ENCODE assay signal across 1 cellular context in genomic region chr12:56359851-56360767, GRCh38.
TF ChIP-seq lines count a peak whose summit lies in the region.

Gene STAT2 (minus strand): TSS chr12:56360107. CDS start chr12:56356571, 3,536 bp downstream.

TF ChIP-seq in K562, 482 proteins besides CTCF, POLR2A, EP300 and RAD21 (continued from another document and continues in another):
- TF ChIP-seq ZBTB40 (IDR thresholded peaks at IDR 0.05) (peak; percentile 78), ZBTB40 (CRISPR knock-in tag; IDR thresholded peaks at IDR 0.05) (no peak), NCOR1 (IDR thresholded peaks at IDR 0.05) (no peak), PHB (CRISPR knock-in tag; IDR thresholded peaks at IDR 0.05) (no peak), RERE (CRISPR knock-in tag; IDR thresholded peaks at IDR 0.05; ENCODE audit: borderline replicate concordance) (no peak), LCOR (CRISPR knock-in tag; IDR thresholded peaks at IDR 0.05) (peak; percentile 75; the same call in 1 of the 2 replicates), ZNF699 (CRISPR knock-in tag; IDR thresholded peaks at IDR 0.05; ENCODE audit: insufficient replicate concordance) (no peak), REST (CRISPR knock-in tag; IDR thresholded peaks at IDR 0.05; ENCODE audit: low read depth) (no peak), SUPT5H (IDR thresholded peaks at IDR 0.05) (peak; percentile 75), ARNT (IDR thresholded peaks at IDR 0.05) (no peak), SRF (CRISPR knock-in tag; IDR thresholded peaks at IDR 0.05) (0 out of 4 replicates have a peak, but pooled peaks of 1 of the 2 experiments have one; percentile 57), ZNF518B (CRISPR knock-in tag; IDR thresholded peaks at IDR 0.05) (no peak), TRIM25 (IDR thresholded peaks at IDR 0.05; ENCODE audit: borderline replicate concordance) (no peak), MXI1 (IDR thresholded peaks at IDR 0.05; ENCODE audit: low read depth, low read length) (peak; percentile 72; the same call in 1 of the 2 replicates), RBM17 (IDR thresholded peaks at IDR 0.05; ENCODE audit: borderline replicate concordance, low read depth, low read length) (no peak), CREB1 (IDR thresholded peaks at IDR 0.05) (peak; percentile 64), CREB1 (CRISPR knock-in tag; IDR thresholded peaks at IDR 0.05) (peak; percentile 71), BACH1 (tag; IDR thresholded peaks at IDR 0.05) (no peak), ZBTB2 (IDR thresholded peaks at IDR 0.05) (no peak), NR2C2 (CRISPR knock-in tag; IDR thresholded peaks at IDR 0.05) (0 out of 2 replicates have a peak, but pooled peaks have one; percentile 24), NR2C2 (tag; IDR thresholded peaks at IDR 0.05) (peak; percentile 97), CHD4 (IDR thresholded peaks at IDR 0.05; ENCODE audit: insufficient read depth, insufficient replicate concordance, low read depth, low read length, poor library complexity, severe bottlenecking) (no peak)
